ENCODE assay signal across 18 cellular contexts in genomic region chr14:24250354-24250753, GRCh38. TPM values are rescaled to one million over a fixed set of nuclear protein-coding genes. Genes with fewer than 3 reads are reported as not detected.
DNase-seq lines count a peak whose midpoint lies in the region; ATAC-seq lines count a peak whose summit lies in the region.
"Had no signal": no experiment of that assay in that cellular context is flagged by ENCODE, and none has a peak within 500 bp of the region (broad histone marks: within the 10 kb centered on the region; RNA-seq: fewer than 3 reads in every experiment).

No MANE protein-coding gene starts in this region.

- H3K4me3 Mint-ChIP-seq in activated CD4-positive, alpha-beta memory T cell treated with anti-CD3 and anti-CD28 coated beads, Interleukin-2, amount 10 ng/mL, durations not matched to agents 7 days and 5 days: peak overlapping the region; percentile 71
- no peak overlapping the region for H3K4me3 Mint-ChIP-seq in activated CD4-positive, alpha-beta memory T cell treated with anti-CD3 and anti-CD28 coated beads for 36 hours
- H3K4me3 Mint-ChIP-seq in T-helper 17 cell (peak overlapping the region; percentile 19), memory B cell (no peak overlapping the region)

- H3K9me3 Mint-ChIP-seq in activated CD4-positive, alpha-beta memory T cell treated with anti-CD3 and anti-CD28 coated beads, Interleukin-2, amount 10 ng/mL, durations not matched to agents 7 days and 5 days: no peaks in the 10 kb centered on the region
- H3K9me3 Mint-ChIP-seq in activated CD4-positive, alpha-beta memory T cell treated with anti-CD3 and anti-CD28 coated beads for 36 hours: no peaks in the 10 kb centered on the region
- H3K9me3 Mint-ChIP-seq in memory B cell: no peaks in the 10 kb centered on the region

- H3K27ac Mint-ChIP-seq in activated CD4-positive, alpha-beta memory T cell treated with anti-CD3 and anti-CD28 coated beads, Interleukin-2, amount 10 ng/mL, durations not matched to agents 7 days and 5 days: peak overlapping the region; percentile 81
- H3K27ac Mint-ChIP-seq in activated CD4-positive, alpha-beta memory T cell treated with anti-CD3 and anti-CD28 coated beads for 36 hours: no peak overlapping the region
- peak overlapping the region; percentile 88 for H3K27ac Mint-ChIP-seq in T-helper 17 cell
- peak overlapping the region; percentile 76 for H3K27ac Mint-ChIP-seq in memory B cell

- no peaks in the 10 kb centered on the region for H3K27me3 ChIP-seq in BLaER1 treated with 17β-estradiol and CSF1 and Interleukin-3, amounts not matched to agents 10 nM and 100 nM
- H3K27me3 ChIP-seq: Peyer's patch, spleen had no signal

- ATAC-seq in T-helper 17 cell (no peak), memory B cell (ENCODE audit: low read depth) (no peak), HG03342 (IDR thresholded peaks at IDR 0.05; ENCODE audit: unreplicated experiment) (no peak), HG03095 (IDR thresholded peaks at IDR 0.05; ENCODE audit: unreplicated experiment) (no peak)
- ATAC-seq: mucosa of descending colon had no signal

- H3K4me1 Mint-ChIP-seq in activated CD4-positive, alpha-beta memory T cell treated with anti-CD3 and anti-CD28 coated beads, Interleukin-2, amount 10 ng/mL, durations not matched to agents 7 days and 5 days: peaks cover 45% of the 10 kb centered on the region
- H3K4me1 Mint-ChIP-seq in activated CD4-positive, alpha-beta memory T cell treated with anti-CD3 and anti-CD28 coated beads for 36 hours (ENCODE audit: low read depth): peaks cover 32% of the 10 kb centered on the region
- H3K4me1 Mint-ChIP-seq in T-helper 17 cell: peaks cover 20% of the 10 kb centered on the region
- H3K4me1 Mint-ChIP-seq in memory B cell: peaks cover 12% of the 10 kb centered on the region

- peak overlapping the region in 3 of 11 experiments; percentile 4 to 25 (median 9); a peak in 2 of 22 replicates for H3K27ac ChIP-seq in BLaER1 treated with 17β-estradiol and CSF1 and Interleukin-3, amounts not matched to agents 10 nM and 100 nM
- H3K27ac ChIP-seq: C4-2B, left ventricle myocardium inferior, Peyer's patch had no signal

- CTCF ChIA-PET in activated CD4-positive, alpha-beta memory T cell treated with anti-CD3 and anti-CD28 coated beads, Interleukin-2, amount 10 ng/mL, durations not matched to agents 7 days and 5 days (lab: Charles Lee): interaction anchor here (0.5 to 8.8 kb wide), 7 partner anchors 7 to 60 kb away, joined by 3 to 90 read pairs (median 5); partner anchors contain the start of genes DHRS1, LTB4R2, NOP9 and RABGGTA
- CTCF ChIA-PET in activated CD4-positive, alpha-beta memory T cell treated with anti-CD3 and anti-CD28 coated beads for 36 hours (lab: Charles Lee): interaction anchor here (1.0 to 2.7 kb wide), 6 partner anchors 8 to 181 kb away, joined by 3 to 18 read pairs (median 10); partner anchors contain the start of genes CIDEB, RABGGTA and TINF2

- no peaks in the 10 kb centered on the region for H3K27me3 Mint-ChIP-seq in activated CD4-positive, alpha-beta memory T cell treated with anti-CD3 and anti-CD28 coated beads, Interleukin-2, amount 10 ng/mL, durations not matched to agents 7 days and 5 days
- no peaks in the 10 kb centered on the region for H3K27me3 Mint-ChIP-seq in activated CD4-positive, alpha-beta memory T cell treated with anti-CD3 and anti-CD28 coated beads for 36 hours
- H3K27me3 Mint-ChIP-seq in T-helper 17 cell: no peaks in the 10 kb centered on the region
- no peaks in the 10 kb centered on the region for H3K27me3 Mint-ChIP-seq in memory B cell

- no peaks in the 10 kb centered on the region for H3K9me3 ChIP-seq in BLaER1 treated with 17β-estradiol and CSF1 and Interleukin-3, amounts not matched to agents 10 nM and 100 nM (replicated peaks in 1 of 11)
- no peaks in the 10 kb centered on the region for H3K9me3 ChIP-seq in T-helper 17 cell (ENCODE audit: control insufficient read depth, low read length, poor library complexity, severe bottlenecking)
- H3K9me3 ChIP-seq: left ventricle myocardium inferior, mucosa of descending colon, Peyer's patch, spleen had no signal

- H4K20me1 ChIP-seq in BLaER1 treated with 17β-estradiol and CSF1 and Interleukin-3, amounts not matched to agents 10 nM and 100 nM: no peaks in the 10 kb centered on the region

- H3K36me3 ChIP-seq in BLaER1 treated with 17β-estradiol and CSF1 and Interleukin-3, amounts not matched to agents 10 nM and 100 nM: peaks cover 0 to 44% (median 26%) of the 10 kb centered on the region in 11 experiments; a peak in 13 of 22 replicates

- POLR2A ChIA-PET in activated CD4-positive, alpha-beta memory T cell treated with anti-CD3 and anti-CD28 coated beads, Interleukin-2, amount 10 ng/mL, durations not matched to agents 7 days and 5 days (lab: Charles Lee): interaction anchor here (0.8 to 3.3 kb wide), 10 partner anchors 8 to 155 kb away, joined by 3 to 29 read pairs (median 4); partner anchors contain the start of genes CHMP4A, GMPR2, IRF9 and MDP1
- POLR2A ChIA-PET in activated CD4-positive, alpha-beta memory T cell treated with anti-CD3 and anti-CD28 coated beads for 36 hours (lab: Charles Lee): interaction anchor here (0.9 to 2.9 kb wide), 3 partner anchors 20 to 50 kb away, joined by 3 to 8 read pairs (median 3); partner anchors contain the start of genes NOP9 and RABGGTA

- peaks cover 9 to 35% (median 25%) of the 10 kb centered on the region in 10 experiments for H3K4me1 ChIP-seq in BLaER1 treated with 17β-estradiol and CSF1 and Interleukin-3, amounts not matched to agents 10 nM and 100 nM
- H3K4me1 ChIP-seq: left ventricle myocardium inferior, Peyer's patch had no signal

- no peak for DNase-seq in activated CD4-positive, alpha-beta memory T cell treated with anti-CD3 and anti-CD28 coated beads, Interleukin-2, amount 10 ng/mL, durations not matched to agents 7 days and 5 days
- DNase-seq in activated CD4-positive, alpha-beta memory T cell treated with anti-CD3 and anti-CD28 coated beads for 36 hours: no peak
- DNase-seq in T-helper 17 cell: no peak
- DNase-seq in memory B cell (ENCODE audit: low spot score in 2 of 2): no peak
- no peak for DNase-seq in globus pallidus (ENCODE audit: low spot score)
- DNase-seq: activated T-cell treated with anti-CD3 and anti-CD28 coated beads for 4 hours; dermis blood vessel endothelial cell; left ventricle myocardium inferior; NCI-H1417 treated with DMSO at 0.1 percent for 48 hours; NCI-H510A treated with DMSO at 0.1 percent for 48 hours; spleen; stimulated activated CD4-positive, alpha-beta T cell treated with anti-CD3 and anti-CD28 coated beads, Interleukin-4, amount 100 ng/mL, for 24 hours had no signal

- peak overlapping the region; percentile 11 to 62 (median 46); a peak in 20 of 22 replicates for H3K4me2 ChIP-seq in BLaER1 treated with 17β-estradiol and CSF1 and Interleukin-3, amounts not matched to agents 10 nM and 100 nM

- peaks cover 13% of the 10 kb centered on the region for H3K36me3 Mint-ChIP-seq in activated CD4-positive, alpha-beta memory T cell treated with anti-CD3 and anti-CD28 coated beads, Interleukin-2, amount 10 ng/mL, durations not matched to agents 7 days and 5 days (ENCODE audit: low read depth)
- no peaks in the 10 kb centered on the region for H3K36me3 Mint-ChIP-seq in activated CD4-positive, alpha-beta memory T cell treated with anti-CD3 and anti-CD28 coated beads for 36 hours
- H3K36me3 Mint-ChIP-seq in T-helper 17 cell (ENCODE audit: low read depth) (peaks cover 6% of the 10 kb centered on the region), memory B cell (peaks cover 13% of the 10 kb centered on the region)

- intact Hi-C loops in activated CD4-positive, alpha-beta memory T cell treated with anti-CD3 and anti-CD28 coated beads for 36 hours (cut with micrococcal nuclease): no loop called here

- H3K4me3 ChIP-seq in BLaER1 treated with 17β-estradiol and CSF1 and Interleukin-3, amounts not matched to agents 10 nM and 100 nM: no peak overlapping the region
- H3K4me3 ChIP-seq: left ventricle myocardium inferior, mucosa of descending colon, Peyer's patch, spleen had no signal

- H3K9ac ChIP-seq in BLaER1 treated with 17β-estradiol and CSF1 and Interleukin-3, amounts not matched to agents 10 nM and 100 nM: peak overlapping the region in 3 of 11 experiments; percentile 4 to 5 (median 5); a peak in 2 of 22 replicates

RNA-seq across cellular contexts. Expression of gene TINF2, which starts 7.9 kb away (rescaled TPM):
- 100 to 1,000 TPM; 133 to 139 TPM for total RNA-seq in activated CD4-positive, alpha-beta memory T cell treated with anti-CD3 and anti-CD28 coated beads, Interleukin-2, amount 10 ng/mL, durations not matched to agents 7 days and 5 days
- 100 to 1,000 TPM in 1 of 2 experiments, 10 to 100 TPM in 1; 94.9 to 101 TPM for total RNA-seq in activated CD4-positive, alpha-beta memory T cell treated with anti-CD3 and anti-CD28 coated beads for 36 hours
- total RNA-seq in T-helper 17 cell: 100 to 1,000 TPM; 106 to 107 TPM

RNA-seq across cellular contexts. Expression of gene TGM1, which starts 12.6 kb away (rescaled TPM):
- 1 to 10 TPM; 4.0 to 4.4 TPM for total RNA-seq in activated CD4-positive, alpha-beta memory T cell treated with anti-CD3 and anti-CD28 coated beads, Interleukin-2, amount 10 ng/mL, durations not matched to agents 7 days and 5 days
- total RNA-seq in activated CD4-positive, alpha-beta memory T cell treated with anti-CD3 and anti-CD28 coated beads for 36 hours: 1 to 10 TPM; 3.7 to 4.5 TPM
- 1 to 10 TPM; 3.4 to 4.3 TPM for total RNA-seq in T-helper 17 cell

RNA-seq across cellular contexts. Expression of gene GMPR2, which starts 17.6 kb away (rescaled TPM):
- total RNA-seq in activated CD4-positive, alpha-beta memory T cell treated with anti-CD3 and anti-CD28 coated beads, Interleukin-2, amount 10 ng/mL, durations not matched to agents 7 days and 5 days: 10 to 100 TPM; 78.1 to 90.3 TPM
- 10 to 100 TPM; 56.9 to 64.6 TPM for total RNA-seq in activated CD4-positive, alpha-beta memory T cell treated with anti-CD3 and anti-CD28 coated beads for 36 hours
- total RNA-seq in T-helper 17 cell: 10 to 100 TPM; 37.0 to 44.0 TPM

RNA-seq across cellular contexts. Expression of gene NEDD8, which starts 18.2 kb away (rescaled TPM):
- 100 to 1,000 TPM; 190 to 197 TPM for total RNA-seq in activated CD4-positive, alpha-beta memory T cell treated with anti-CD3 and anti-CD28 coated beads, Interleukin-2, amount 10 ng/mL, durations not matched to agents 7 days and 5 days
- 100 to 1,000 TPM; 202 to 213 TPM for total RNA-seq in activated CD4-positive, alpha-beta memory T cell treated with anti-CD3 and anti-CD28 coated beads for 36 hours
- 10 to 100 TPM; 90.0 to 99.5 TPM for total RNA-seq in T-helper 17 cell

RNA-seq across cellular contexts. Expression of gene RABGGTA, which starts 21.0 kb away (rescaled TPM):
- 10 to 100 TPM; 40.2 to 41.0 TPM for total RNA-seq in activated CD4-positive, alpha-beta memory T cell treated with anti-CD3 and anti-CD28 coated beads, Interleukin-2, amount 10 ng/mL, durations not matched to agents 7 days and 5 days
- 10 to 100 TPM; 39.5 to 40.6 TPM for total RNA-seq in activated CD4-positive, alpha-beta memory T cell treated with anti-CD3 and anti-CD28 coated beads for 36 hours
- 10 to 100 TPM; 54.4 to 72.1 TPM for total RNA-seq in T-helper 17 cell

Comparison
In these comparisons a context has a peak if more than half of its experiments do, and no peak if none do; other contexts are left out.
1. H3K4me3 Mint-ChIP-seq: peak in activated CD4-positive, alpha-beta memory T cell treated with anti-CD3 and anti-CD28 coated beads, Interleukin-2, amount 10 ng/mL, durations not matched to agents 7 days and 5 days (single experiment) and T-helper 17 cell (single experiment); none in activated CD4-positive, alpha-beta memory T cell treated with anti-CD3 and anti-CD28 coated beads for 36 hours (single experiment) and memory B cell (single experiment).